ENCODE assay signal across 8 cellular contexts in the genomic region with DNA sequence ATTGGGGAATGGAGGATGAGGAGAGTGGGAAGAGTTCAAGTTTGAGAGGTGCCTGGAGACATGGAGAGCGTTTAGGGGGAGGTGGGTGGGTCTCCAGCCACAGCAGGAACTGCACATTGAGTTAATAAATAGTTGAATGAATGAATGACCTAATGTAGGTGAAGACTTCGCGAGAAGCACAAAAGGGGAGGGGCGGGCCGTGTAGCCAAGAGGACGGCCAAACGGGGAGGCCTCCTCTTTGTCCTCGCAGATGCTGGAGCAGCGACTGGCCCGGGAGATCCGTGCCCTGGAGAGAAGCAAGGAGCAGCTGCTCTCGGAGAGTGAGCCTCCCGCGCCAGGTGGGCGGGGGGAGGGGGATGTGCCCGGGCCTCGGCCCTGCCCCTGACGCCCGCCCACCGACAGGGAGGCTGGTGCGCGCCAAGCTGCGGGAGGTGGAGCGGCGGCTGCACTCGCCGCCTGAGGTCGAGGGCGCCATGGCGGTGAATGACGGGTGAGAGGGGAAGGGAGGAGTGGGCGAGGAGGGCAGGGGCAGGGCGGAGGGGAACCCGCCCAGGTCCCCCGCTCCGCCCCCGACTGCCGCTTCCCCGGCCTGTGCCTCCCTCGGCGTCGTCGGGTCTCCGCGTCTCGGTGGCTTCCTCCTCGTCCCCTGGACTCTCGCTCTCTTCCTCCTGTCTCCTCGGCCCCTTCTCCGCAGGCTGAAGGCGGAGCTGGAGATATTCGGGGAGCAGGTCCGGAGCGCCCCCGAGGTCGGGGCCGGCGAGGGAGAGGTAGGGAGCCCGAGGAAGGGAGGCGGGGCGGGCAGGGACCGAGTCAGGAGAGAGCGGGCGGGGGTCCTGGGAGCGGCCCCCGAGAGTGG. TPM values are rescaled to one million over a fixed set of nuclear protein-coding genes. Genes with fewer than 3 reads are reported as not detected.
DNase-seq lines count a peak whose midpoint lies in the region; ATAC-seq, FAIRE-seq and TF ChIP-seq lines count a peak whose summit lies in the region.

No MANE protein-coding gene starts in this region.

- TF ChIP-seq CTCF in fibroblast of lung (conservative IDR thresholded peaks at IDR 0.05 in 1 of 2, IDR thresholded peaks at IDR 0.05 in 1 of 2; ENCODE audit: low read depth in 1 of 2, low read length in 2 of 2) (no peak), pancreas (IDR thresholded peaks at IDR 0.05) (no peak), upper lobe of left lung (IDR thresholded peaks at IDR 0.05) (peak in 3 of 6 experiments; percentile 13 to 34 (median 15))

- TF ChIP-seq POLR2A in upper lobe of left lung (IDR thresholded peaks at IDR 0.05), result peak in 2 of 4 donors; percentile 2 to 35

- POLR2A ChIA-PET in CD4-positive, alpha-beta memory T cell (lab: Charles Lee; ENCODE audit: partially characterized antibody), result interaction anchor here (0.8 to 2.3 kb wide), 4 partner anchors 13 to 1778 kb away, joined by 3 to 27 read pairs (median 4); partner anchors contain the start of genes CFDP1, KARS1, MON1B and SYCE1L

- H3K27ac ChIP-seq in CD4-positive, alpha-beta memory T cell (ENCODE audit: low read depth, low read length), result peak overlapping the region; percentile 61
- no peak overlapping the region for H3K27ac ChIP-seq in fibroblast of lung (ENCODE audit: insufficient read depth, low read length)
- peak overlapping the region; percentile 39 to 68 (median 58) for H3K27ac ChIP-seq in pancreas
- H3K27ac ChIP-seq in upper lobe of left lung, result peak overlapping the region; percentile 61 to 80 (median 80)

- no peaks in the 10 kb centered on the region for H4K20me1 ChIP-seq in fibroblast of lung (ENCODE audit: control insufficient read depth, extremely low read depth, insufficient read depth, low read length)

- peak overlapping the region; percentile 17 to 66 for H3K4me3 ChIP-seq in CD4-positive, alpha-beta memory T cell (ENCODE audit: low read length in 2 of 2)
- H3K4me3 ChIP-seq in fibroblast of lung (replicated peaks in 1 of 4; ENCODE audit: control extremely low read depth in 1 of 4, insufficient read depth in 1 of 4, low read depth in 3 of 4, low read length in 4 of 4), result peak overlapping the region; percentile 40 to 55 (median 41)
- H3K4me3 ChIP-seq in pancreas, result peak overlapping the region; percentile 40 to 80 (median 57)
- peak overlapping the region; percentile 27 to 77 (median 64) for H3K4me3 ChIP-seq in upper lobe of left lung

- no peaks in the 10 kb centered on the region for H3K27me3 Mint-ChIP-seq in CD4-positive, alpha-beta memory T cell

- peak overlapping the region; percentile 49 for H2AFZ ChIP-seq in fibroblast of lung (ENCODE audit: low read length)

- CTCF ChIA-PET in CD4-positive, alpha-beta memory T cell (lab: Charles Lee; ENCODE audit: partially characterized antibody), result no interaction called here

- no peaks in the 10 kb centered on the region for H3K9me3 ChIP-seq in CD4-positive, alpha-beta memory T cell (ENCODE audit: control insufficient read depth in 1 of 2, low read length in 2 of 2)
- no peaks in the 10 kb centered on the region for H3K9me3 ChIP-seq in fibroblast of lung (ENCODE audit: control insufficient read depth, insufficient read depth, low read depth, low read length)
- H3K9me3 ChIP-seq in pancreas, result no peaks in the 10 kb centered on the region
- no peaks in the 10 kb centered on the region for H3K9me3 ChIP-seq in upper lobe of left lung

- DNase-seq in CD4-positive, alpha-beta memory T cell, result peak; percentile 71 to 86 (median 74)
- DNase-seq in NOMO-1 (lab: John Stamatoyannopoulos, UW; ENCODE audit: unreplicated experiment in 2 of 2), result peak; percentile 61 to 85
- peak; percentile 79 for DNase-seq in activated T-cell treated with anti-CD3 and anti-CD28 coated beads, Interleukin-2, amount 50 U/mL, for 1 hour
- DNase-seq in fibroblast of lung (ENCODE audit: low read depth in 2 of 2), result peak; percentile 18 to 34
- peak; percentile 61 to 86 (median 73) for DNase-seq in pancreas
- peak; percentile 65 to 91 for DNase-seq in upper lobe of left lung

- peaks cover 5% of the 10 kb centered on the region for H3K4me1 ChIP-seq in CD4-positive, alpha-beta memory T cell (ENCODE audit: insufficient read depth, low read length)
- H3K4me1 ChIP-seq in fibroblast of lung (ENCODE audit: control insufficient read depth, extremely low read depth, insufficient read depth, low read length) (peaks cover 7% of the 10 kb centered on the region), pancreas (no peaks in the 10 kb centered on the region), upper lobe of left lung (peaks cover 0 to 24% (median 15%) of the 10 kb centered on the region in 4 donors)

- 2% methylated on average over 47 to 65 of the region's 66 CpGs for WGBS in pancreas, 2 donors
- 3 to 4% methylated on average over 32 to 47 of the region's 66 CpGs for WGBS in upper lobe of left lung, 2 donors

- peak overlapping the region; percentile 84 to 92 (median 88) for H3K4me3 Mint-ChIP-seq in CD4-positive, alpha-beta memory T cell

- no peaks in the 10 kb centered on the region for H3K79me2 ChIP-seq in fibroblast of lung (ENCODE audit: control insufficient read depth, insufficient read depth, low read length)

- H3K4me2 ChIP-seq in fibroblast of lung (ENCODE audit: extremely low read depth, insufficient read depth, low read length), result peak overlapping the region; percentile 85

- H3K9me3 Mint-ChIP-seq in CD4-positive, alpha-beta memory T cell, result no peaks in the 10 kb centered on the region

- ATAC-seq in GM19438 (IDR thresholded peaks at IDR 0.05; ENCODE audit: low read depth, unreplicated experiment) (peak; percentile 67), HG03521 (IDR thresholded peaks at IDR 0.05; ENCODE audit: unreplicated experiment) (peak; percentile 46), pancreas (peak; percentile 81 to 88 (median 86)), upper lobe of left lung (ENCODE audit: low FRiP score in 2 of 2) (peak; percentile 70 to 71)

- H3K27me3 ChIP-seq in CD4-positive, alpha-beta memory T cell (ENCODE audit: insufficient read depth, low read length), result no peaks in the 10 kb centered on the region
- H3K27me3 ChIP-seq in fibroblast of lung (ENCODE audit: control insufficient read depth, insufficient read depth, low read length), result no peaks in the 10 kb centered on the region
- no peaks in the 10 kb centered on the region for H3K27me3 ChIP-seq in pancreas
- H3K27me3 ChIP-seq in upper lobe of left lung, result no peaks in the 10 kb centered on the region

- intact Hi-C loops in CD4-positive, alpha-beta memory T cell (cut with micrococcal nuclease), result loop anchor here (1.0 kb wide), 2 partner anchors 21 to 887 kb away; partner anchors contain the start of genes MON1B and WWOX
- intact Hi-C loops in pancreas (cut with DNase I), result no loop called here

- no peak for FAIRE-seq in pancreas (lab: Jason Lieb, UNC)

- H3K4me1 Mint-ChIP-seq in CD4-positive, alpha-beta memory T cell, result peaks cover 8 to 16% (median 13%) of the 10 kb centered on the region in 4 donors

- H3K27ac Mint-ChIP-seq in CD4-positive, alpha-beta memory T cell, result peak overlapping the region; percentile 78 to 90 (median 88)

- H3K36me3 ChIP-seq in CD4-positive, alpha-beta memory T cell (ENCODE audit: insufficient read depth, low read length), result no peaks in the 10 kb centered on the region
- H3K36me3 ChIP-seq in fibroblast of lung (ENCODE audit: control insufficient read depth, insufficient read depth, low read length) (no peaks in the 10 kb centered on the region), pancreas (no peaks in the 10 kb centered on the region), upper lobe of left lung (no peaks in the 10 kb centered on the region)

- H3K9ac ChIP-seq in fibroblast of lung (ENCODE audit: insufficient read depth, low read length), result no peak overlapping the region

- no peak for TF ChIP-seq EP300 in upper lobe of left lung (IDR thresholded peaks at IDR 0.05)

- H3K36me3 Mint-ChIP-seq in CD4-positive, alpha-beta memory T cell, result peaks cover 3 to 9% of the 10 kb centered on the region in 2 donors

RNA-seq across cellular contexts. Expression of gene SYCE1L, which starts 12.9 kb away (rescaled TPM):
- 10 to 100 TPM; 12.5 to 16.0 TPM for total RNA-seq in CD4-positive, alpha-beta memory T cell
- 1 to 10 TPM; 1.9 to 5.4 TPM for polyA plus RNA-seq in CD4-positive, alpha-beta memory T cell
- 0.26 and 0.33 TPM in 2 replicates for total RNA-seq in fibroblast of lung
- 0.09 TPM in 1 of 2 replicates, not detected in the other for polyA plus RNA-seq in fibroblast of lung
- polyA plus RNA-seq in fibroblast of lung (2012), result 0.27 and 0.46 TPM in 2 replicates
- not detected in 2 replicates for polyA minus RNA-seq in fibroblast of lung (ENCODE audit: low replicate concordance)
- 1 to 10 TPM in 5 of 6 donors, under 1 TPM in 1; 0.52 to 3.6 (median 3.1) TPM for total RNA-seq in pancreas
- polyA plus RNA-seq in pancreas, result 1 to 10 TPM; 4.3 to 8.2 TPM
- total RNA-seq in upper lobe of left lung, result 1 to 10 TPM in 2 of 6 donors, not detected in 4; 4.3 to 5.8 TPM

RNA-seq across cellular contexts. Expression of gene MON1B, which starts 21.1 kb away (rescaled TPM):
- 10 to 100 TPM; 82.4 to 85.4 TPM for total RNA-seq in CD4-positive, alpha-beta memory T cell
- polyA plus RNA-seq in CD4-positive, alpha-beta memory T cell, result 10 to 100 TPM; 30.5 to 49.1 TPM
- 5.9 and 7.3 TPM in 2 replicates for total RNA-seq in fibroblast of lung
- 12.7 and 16.0 TPM in 2 replicates for polyA plus RNA-seq in fibroblast of lung
- polyA plus RNA-seq in fibroblast of lung (2012), result 16.8 and 22.0 TPM in 2 replicates
- 53.2 and 81.5 TPM in 2 replicates for polyA minus RNA-seq in fibroblast of lung (ENCODE audit: low replicate concordance)
- total RNA-seq in pancreas, result 10 to 100 TPM; 16.7 to 35.9 (median 23.8) TPM
- 10 to 100 TPM; 14.8 to 17.9 TPM for polyA plus RNA-seq in pancreas
- 10 to 100 TPM; 32.1 to 75.2 (median 52.5) TPM for total RNA-seq in upper lobe of left lung

Comparison
In these comparisons a context has a peak if more than half of its experiments do, and no peak if none do; other contexts are left out.
1. DNase-seq: peak in every context shown above with its lines; median percentile 79 in activated T-cell treated with anti-CD3 and anti-CD28 coated beads, Interleukin-2, amount 50 U/mL, for 1 hour; 78 in upper lobe of left lung; 74 in CD4-positive, alpha-beta memory T cell; 73 in NOMO-1; 73 in pancreas; 26 in fibroblast of lung.